Comparison of ENCODE assay signal across 23 cellular contexts in the genomic region with DNA sequence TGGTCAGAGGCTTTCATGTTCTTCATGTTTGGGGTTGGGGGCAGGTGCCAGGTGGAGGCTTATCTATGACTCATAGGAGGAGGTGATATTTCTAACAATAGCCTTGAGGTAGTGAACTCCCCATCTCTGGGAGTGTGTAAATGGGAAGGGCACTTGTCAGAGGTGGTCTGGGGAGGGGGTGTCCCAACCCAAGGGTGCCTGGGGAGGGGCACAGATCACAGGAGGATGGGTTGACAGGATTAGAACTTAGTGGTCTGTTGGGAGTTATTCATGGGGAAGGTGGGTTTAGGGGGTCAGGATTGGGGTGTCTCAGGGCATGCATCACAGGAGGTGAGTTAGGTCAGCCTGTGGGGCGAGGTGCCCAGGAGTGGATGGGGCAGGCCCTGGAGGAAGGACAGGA. TPM values are rescaled to one million over a fixed set of nuclear protein-coding genes. Genes with fewer than 3 reads are reported as not detected.
"Had no signal": no experiment of that assay in that cellular context is flagged by ENCODE, and none has a peak within 500 bp of the region (broad histone marks: within the 10 kb centered on the region; RNA-seq: fewer than 3 reads in every experiment).

No MANE protein-coding gene starts in this region.

- H3K27ac ChIP-seq: RWPE1 had no signal

- H3K4me2 ChIP-seq: SK-N-SH had no signal

- ATAC-seq: Panc1, PC-3 had no signal

- H3K9me3 ChIP-seq: SK-N-SH had no signal

- H3K9ac ChIP-seq: SK-N-SH had no signal

- DNase-seq: KBM-7, NCI-H1092, NCI-H1105 treated with DMSO at 0.1 percent for 48 hours, NCI-H1417 treated with DMSO at 0.1 percent for 48 hours, NCI-H146, NCI-H1694 treated with DMSO at 0.1 percent for 48 hours, NCI-H1930, NCI-H2081, NCI-H2107, NCI-H2227 treated with DMSO at 0.1 percent for 48 hours, NCI-H524, NCI-H526 treated with DMSO at 0.1 percent for 48 hours, NCI-H748 treated with DMSO at 0.1 percent for 48 hours, PC-3, SHP77, SK-N-SH had no signal

RNA-seq across cellular contexts. Expression of a gene that starts 1.6 kb away (rescaled TPM):
- total RNA-seq: HT-29, LHCN-M2, MCF 10A, NCI-H460, PC-3, SK-MEL-5 had no signal
- polyA plus RNA-seq: SK-N-SH had no signal

RNA-seq across cellular contexts. Expression of a gene that starts 24.4 kb away (rescaled TPM):
- total RNA-seq: HT-29, LHCN-M2, MCF 10A, NCI-H460, PC-3, SK-MEL-5 had no signal
- polyA plus RNA-seq: SK-N-SH had no signal
